In the genomic region with DNA sequence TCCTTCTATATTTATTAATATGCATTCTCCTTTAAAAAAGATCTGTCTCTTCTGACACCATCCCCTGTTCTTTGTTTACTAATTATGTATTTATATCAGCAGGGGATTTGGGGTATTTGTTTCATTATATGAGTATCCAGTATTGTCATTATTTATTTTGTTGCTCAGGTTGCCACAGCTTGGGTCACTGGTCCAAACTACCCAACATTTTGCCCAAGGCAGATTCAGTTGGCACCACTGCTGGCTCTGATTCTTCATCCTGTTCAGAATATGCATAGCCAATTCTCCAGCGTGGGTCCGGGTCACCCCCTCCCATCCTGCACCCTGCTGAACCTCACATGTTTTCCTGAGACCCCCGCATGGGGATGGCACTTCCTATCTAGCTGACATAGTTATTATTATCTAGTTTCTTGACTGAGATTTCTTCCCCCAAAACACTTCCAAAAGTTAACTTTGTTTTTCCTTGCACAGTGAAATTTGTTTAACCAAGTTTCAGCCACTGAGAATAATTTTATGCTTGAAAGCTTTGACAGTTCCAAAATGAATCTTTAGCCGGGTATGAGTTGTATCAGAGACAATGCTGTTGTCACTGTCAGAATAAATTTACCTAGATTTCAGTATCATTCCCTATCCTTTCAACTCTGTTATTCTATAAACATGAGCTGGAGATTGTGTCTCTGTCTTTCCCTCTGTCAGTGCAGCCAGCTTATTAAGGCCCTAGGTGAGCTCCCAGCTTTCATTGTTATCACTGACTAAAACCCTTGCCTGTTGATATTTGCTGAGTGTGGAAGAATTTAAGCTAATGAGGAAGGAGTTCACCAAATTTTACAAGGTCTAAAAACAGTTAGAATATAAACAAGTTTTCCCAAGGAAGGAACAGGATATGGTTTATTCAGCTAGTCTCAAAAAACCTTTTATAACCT, we compare ENCODE assay signal across 14 cellular contexts.
A peak's percentile ranks its signal among the peaks of the same experiment; 100 is the strongest.
DNase-seq lines count a peak whose midpoint lies in the region; ATAC-seq, FAIRE-seq and TF ChIP-seq lines count a peak whose summit lies in the region.
"Had no signal": no experiment of that assay in that cellular context is flagged by ENCODE, and none has a peak within 500 bp of the region (broad histone marks: within the 10 kb centered on the region; RNA-seq: fewer than 3 reads in every experiment).

No MANE protein-coding gene starts in this region.

- no peak overlapping the region for H3K9ac ChIP-seq in PC-3 (ENCODE audit: low read length)

- no peaks in the 10 kb centered on the region for H3K27me3 ChIP-seq in PC-3 (ENCODE audit: low read length)
- H3K27me3 ChIP-seq: pancreas, thyroid gland had no signal

- no peak for FAIRE-seq in RCC 7860 (lab: Jason Lieb, UNC)
- FAIRE-seq: astrocyte had no signal

- ATAC-seq in PC-3: peak; percentile 54
- ATAC-seq in HG03159 (IDR thresholded peaks at IDR 0.05; ENCODE audit: unreplicated experiment): no peak
- ATAC-seq: pancreas had no signal

- peak overlapping the region; percentile 2; the same call in 1 of the 2 replicates for H3K4me2 ChIP-seq in PC-3 (ENCODE audit: low read length)

- H3K36me3 ChIP-seq in PC-3 (ENCODE audit: low read depth, low read length) (peaks cover 65% of the 10 kb centered on the region), urinary bladder (ENCODE audit: insufficient read depth) (peaks cover 5% of the 10 kb centered on the region)

- H3K4me1 Mint-ChIP-seq in activated naive CD4-positive, alpha-beta T cell treated with anti-CD3 and anti-CD28 coated beads, Interleukin-2, amount 50 U/mL, for 24 hours: peaks cover 98% of the 10 kb centered on the region
- H3K4me1 Mint-ChIP-seq in immature natural killer cell: peaks cover 60 to 90% of the 10 kb centered on the region in 2 donors
- H3K4me1 Mint-ChIP-seq in activated T-helper 2 cell treated with anti-CD3 and anti-CD28 coated beads, Interferon-gamma antibody, Interleukin-2, Interleukin-4, amounts not matched to agents 10 μg/mL and 5 μg/mL and 100 μg/mL, durations not matched to agents 14 hours and 24 hours and 36 hours (ENCODE audit: low read depth): peaks cover 72% of the 10 kb centered on the region

- intact Hi-C loops in PC-3 (cut with micrococcal nuclease): no loop called here
- intact Hi-C loops in activated T-helper 2 cell treated with anti-CD3 and anti-CD28 coated beads, Interferon-gamma antibody, Interleukin-2, Interleukin-4, amounts not matched to agents 10 μg/mL and 5 μg/mL and 100 μg/mL, durations not matched to agents 14 hours and 24 hours and 36 hours (cut with micrococcal nuclease): no loop called here

- H3K4me1 ChIP-seq in PC-3 (ENCODE audit: insufficient read depth, low read length): peaks cover 30% of the 10 kb centered on the region
- H3K4me1 ChIP-seq in urinary bladder (ENCODE audit: insufficient read depth): peaks cover 5% of the 10 kb centered on the region

- no peaks in the 10 kb centered on the region for H3K9me3 ChIP-seq in PC-3 (ENCODE audit: low read length)
- H3K9me3 ChIP-seq: pancreas, thyroid gland had no signal

- no peak for TF ChIP-seq CTCF in PC-3 (conservative IDR thresholded peaks at IDR 0.05; ENCODE audit: low read depth, low read length)

- H3K27me3 Mint-ChIP-seq in activated naive CD4-positive, alpha-beta T cell treated with anti-CD3 and anti-CD28 coated beads, Interleukin-2, amount 50 U/mL, for 24 hours: no peaks in the 10 kb centered on the region
- H3K27me3 Mint-ChIP-seq in immature natural killer cell (ENCODE audit: low read depth in 3 of 3): peaks cover 0 to 4% (median 0%) of the 10 kb centered on the region in 3 donors
- no peaks in the 10 kb centered on the region for H3K27me3 Mint-ChIP-seq in activated T-helper 2 cell treated with anti-CD3 and anti-CD28 coated beads, Interferon-gamma antibody, Interleukin-2, Interleukin-4, amounts not matched to agents 10 μg/mL and 5 μg/mL and 100 μg/mL, durations not matched to agents 14 hours and 24 hours and 36 hours (ENCODE audit: low read depth)

- H3K27ac Mint-ChIP-seq in activated naive CD4-positive, alpha-beta T cell treated with anti-CD3 and anti-CD28 coated beads, Interleukin-2, amount 50 U/mL, for 24 hours: peak overlapping the region; percentile 96
- peak overlapping the region; percentile 9 to 71 (median 52) for H3K27ac Mint-ChIP-seq in immature natural killer cell
- H3K27ac Mint-ChIP-seq in activated T-helper 2 cell treated with anti-CD3 and anti-CD28 coated beads, Interferon-gamma antibody, Interleukin-2, Interleukin-4, amounts not matched to agents 10 μg/mL and 5 μg/mL and 100 μg/mL, durations not matched to agents 14 hours and 24 hours and 36 hours: no peak overlapping the region

- H3K4me3 ChIP-seq in PC-3 (ENCODE audit: low read length) (no peak overlapping the region), urinary bladder (ENCODE audit: low read depth, low read length) (no peak overlapping the region)
- H3K4me3 ChIP-seq: pancreas, thyroid gland had no signal

- H3K4me3 Mint-ChIP-seq in activated naive CD4-positive, alpha-beta T cell treated with anti-CD3 and anti-CD28 coated beads, Interleukin-2, amount 50 U/mL, for 24 hours: peak overlapping the region; percentile 77
- H3K4me3 Mint-ChIP-seq in immature natural killer cell: no peak overlapping the region
- H3K4me3 Mint-ChIP-seq in activated T-helper 2 cell treated with anti-CD3 and anti-CD28 coated beads, Interferon-gamma antibody, Interleukin-2, Interleukin-4, amounts not matched to agents 10 μg/mL and 5 μg/mL and 100 μg/mL, durations not matched to agents 14 hours and 24 hours and 36 hours (ENCODE audit: low read depth): no peak overlapping the region

- no peak overlapping the region for H2AFZ ChIP-seq in PC-3 (ENCODE audit: low read length)

- POLR2A ChIA-PET in PC-3 (lab: Charles Lee; ENCODE audit: unreplicated experiment): interaction anchor here (0.6 kb wide), 1 partner anchor 34 kb away, joined by 4 read pairs; no protein-coding TSS in a partner anchor

- peaks cover 8% of the 10 kb centered on the region for H3K9me3 Mint-ChIP-seq in activated naive CD4-positive, alpha-beta T cell treated with anti-CD3 and anti-CD28 coated beads, Interleukin-2, amount 50 U/mL, for 24 hours
- H3K9me3 Mint-ChIP-seq in immature natural killer cell: no peaks in the 10 kb centered on the region
- no peaks in the 10 kb centered on the region for H3K9me3 Mint-ChIP-seq in activated T-helper 2 cell treated with anti-CD3 and anti-CD28 coated beads, Interferon-gamma antibody, Interleukin-2, Interleukin-4, amounts not matched to agents 10 μg/mL and 5 μg/mL and 100 μg/mL, durations not matched to agents 14 hours and 24 hours and 36 hours

- no TSS peak for BruUV-seq in PC-3 (replicated peaks; lab: Mats Ljungman, UMichigan)

- H3F3A ChIP-seq in PC-3 (ENCODE audit: low read length, unreplicated experiment): peaks cover 4% of the 10 kb centered on the region

- no peaks in the 10 kb centered on the region for H4K20me1 ChIP-seq in PC-3 (ENCODE audit: low read length)

- no peaks in the 10 kb centered on the region for H3K9me2 ChIP-seq in PC-3 (replicated peaks; ENCODE audit: low read length)

- peaks cover 30% of the 10 kb centered on the region for H3K79me2 ChIP-seq in PC-3 (ENCODE audit: low read length)

- 66% methylated on average over 4 of the region's 4 CpGs for WGBS in urinary bladder

- peaks cover 78% of the 10 kb centered on the region for H3K36me3 Mint-ChIP-seq in activated naive CD4-positive, alpha-beta T cell treated with anti-CD3 and anti-CD28 coated beads, Interleukin-2, amount 50 U/mL, for 24 hours
- H3K36me3 Mint-ChIP-seq in immature natural killer cell: peaks cover 30 to 77% (median 55%) of the 10 kb centered on the region in 3 donors
- H3K36me3 Mint-ChIP-seq in activated T-helper 2 cell treated with anti-CD3 and anti-CD28 coated beads, Interferon-gamma antibody, Interleukin-2, Interleukin-4, amounts not matched to agents 10 μg/mL and 5 μg/mL and 100 μg/mL, durations not matched to agents 14 hours and 24 hours and 36 hours (ENCODE audit: low read depth): peaks cover 89% of the 10 kb centered on the region

- H3K27ac ChIP-seq in PC-3 (ENCODE audit: low read length) (no peak overlapping the region), urinary bladder (ENCODE audit: low read depth) (peak overlapping the region; percentile 27)
- H3K27ac ChIP-seq: pancreas, thyroid gland had no signal

- no peak for DNase-seq in activated naive CD4-positive, alpha-beta T cell treated with anti-CD3 and anti-CD28 coated beads, Interleukin-2, amount 50 U/mL, for 16 hours
- DNase-seq in PC-3: peak; percentile 64
- DNase-seq in immature natural killer cell: no peak
- DNase-seq in activated T-helper 2 cell treated with anti-CD3 and anti-CD28 coated beads, Interferon-gamma antibody, Interleukin-2, Interleukin-4, amounts not matched to agents 10 μg/mL and 5 μg/mL and 100 μg/mL, durations not matched to agents 14 hours and 24 hours and 36 hours (ENCODE audit: low spot score): no peak
- DNase-seq in RCC 7860 (ENCODE audit: low spot score): no peak
- DNase-seq: DMS 273 treated with DMSO at 0.1 percent for 48 hours, NCI-H1930, NCI-H748 treated with DMSO at 0.1 percent for 48 hours, pancreas, thyroid gland had no signal

- CTCF ChIA-PET in PC-3 (lab: Charles Lee): no interaction called here
